Comparison of ENCODE assay signal across 20 cellular contexts in genomic region chr6:169368200-169368599, GRCh38.
"Had no signal": no experiment of that assay in that cellular context is flagged by ENCODE, and none has a peak within 500 bp of the region (broad histone marks: within the 10 kb centered on the region; RNA-seq: fewer than 3 reads in every experiment).

No MANE protein-coding gene starts in this region.

- H3K4me1 Mint-ChIP-seq: memory B cell had no signal

- DNase-seq: dermis blood vessel endothelial cell; dorsolateral prefrontal cortex; effector CD4-positive, alpha-beta T cell; effector memory CD4-positive, alpha-beta T cell; esophagus squamous epithelium; foreskin fibroblast; foreskin melanocyte; gastrocnemius medialis; glutamatergic neuron; head of caudate nucleus; heart right ventricle; hippocampal formation; left cardiac atrium; left lung; left ventricle myocardium superior; lower lobe of right lung; mesendoderm; midbrain had no signal

- H3K27me3 Mint-ChIP-seq: memory B cell had no signal

- H3K27me3 ChIP-seq: dorsolateral prefrontal cortex, esophagus squamous epithelium, gastrocnemius medialis, heart right ventricle, left lung had no signal

- H3K36me3 ChIP-seq: esophagus squamous epithelium, gastrocnemius medialis, heart right ventricle, left lung, lower lobe of right lung had no signal

- H3K4me3 ChIP-seq: coronary artery, dorsolateral prefrontal cortex, esophagus squamous epithelium, gastrocnemius medialis, heart right ventricle, left lung, lower lobe of right lung had no signal

- H3K4me1 ChIP-seq: gastrocnemius medialis, heart right ventricle, left lung, lower lobe of right lung had no signal

- H3K9me3 ChIP-seq: esophagus squamous epithelium, gastrocnemius medialis, heart right ventricle, lower lobe of right lung had no signal

- H3K27ac ChIP-seq: coronary artery, dorsolateral prefrontal cortex, esophagus squamous epithelium, gastrocnemius medialis, heart right ventricle, left lung, lower lobe of right lung had no signal

- H3K27ac Mint-ChIP-seq: memory B cell had no signal

- ATAC-seq: gastrocnemius medialis, heart right ventricle, left lung, left ventricle myocardium superior, lower lobe of right lung had no signal

- H3K4me3 Mint-ChIP-seq: memory B cell had no signal

- H3K36me3 Mint-ChIP-seq: memory B cell had no signal
